ENCODE assay signal across 2 cellular contexts in the genomic region with DNA sequence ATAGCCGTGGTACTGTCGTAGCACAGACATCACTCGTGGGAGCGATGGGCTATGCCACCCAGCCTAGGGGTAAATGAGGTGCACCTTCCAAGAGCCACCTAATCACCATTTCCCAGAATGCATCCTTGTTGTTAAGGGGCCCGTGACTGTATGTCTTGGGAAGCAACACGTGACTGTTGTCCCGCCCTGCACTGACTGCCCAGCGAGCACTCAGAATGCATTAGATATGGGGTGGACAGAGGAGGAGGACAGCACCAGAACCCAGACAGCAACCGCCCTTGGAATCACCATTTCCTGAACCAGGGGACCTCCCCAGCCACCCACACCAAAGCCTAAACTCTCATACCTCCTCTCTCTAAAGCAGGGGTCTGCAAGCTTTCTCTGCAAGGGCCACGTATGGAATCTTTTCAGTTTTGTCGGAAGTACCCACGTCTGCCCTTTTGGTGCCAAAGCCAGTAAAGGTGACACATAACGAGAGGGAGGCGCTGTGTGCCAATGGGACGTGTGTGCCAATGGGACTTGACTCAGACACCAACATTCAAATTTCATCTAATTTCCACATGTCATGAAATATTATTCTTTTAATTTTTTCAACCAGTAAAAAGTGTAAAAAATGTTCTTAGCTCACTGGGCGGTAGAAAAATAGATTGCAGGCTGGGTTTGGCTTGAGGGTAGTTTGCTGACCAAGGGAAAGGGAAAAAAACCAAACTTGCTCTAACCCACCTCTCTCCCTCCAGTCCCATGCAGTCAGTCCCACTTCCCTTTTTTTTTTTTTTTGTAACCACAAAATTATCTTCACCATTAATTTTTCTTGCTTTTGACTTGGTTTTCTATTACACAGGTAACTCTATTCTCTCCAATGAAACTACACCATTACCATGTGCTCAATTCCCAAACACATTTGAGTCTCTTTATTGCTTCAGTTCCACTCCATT.
TF ChIP-seq lines count a peak whose summit lies in the region.

No MANE protein-coding gene starts in this region.

TF ChIP-seq in HEK293, 187 proteins besides CTCF, POLR2A, EP300 and RAD21:
- 0 out of 2 replicates have a peak, but pooled peaks have one; percentile 34 for TF ChIP-seq SCRT2 (tag by site-specific recombination; IDR thresholded peaks at IDR 0.05)

TF ChIP-seq in K562, 482 proteins besides CTCF, POLR2A, EP300 and RAD21:
- TF ChIP-seq, protein P1, sequence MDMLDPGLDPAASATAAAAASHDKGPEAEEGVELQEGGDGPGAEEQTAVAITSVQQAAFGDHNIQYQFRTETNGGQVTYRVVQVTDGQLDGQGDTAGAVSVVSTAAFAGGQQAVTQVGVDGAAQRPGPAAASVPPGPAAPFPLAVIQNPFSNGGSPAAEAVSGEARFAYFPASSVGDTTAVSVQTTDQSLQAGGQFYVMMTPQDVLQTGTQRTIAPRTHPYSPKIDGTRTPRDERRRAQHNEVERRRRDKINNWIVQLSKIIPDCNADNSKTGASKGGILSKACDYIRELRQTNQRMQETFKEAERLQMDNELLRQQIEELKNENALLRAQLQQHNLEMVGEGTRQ (CRISPR knock-in tag; IDR thresholded peaks at IDR 0.05): peak; percentile 73
- TF ChIP-seq, protein P2, sequence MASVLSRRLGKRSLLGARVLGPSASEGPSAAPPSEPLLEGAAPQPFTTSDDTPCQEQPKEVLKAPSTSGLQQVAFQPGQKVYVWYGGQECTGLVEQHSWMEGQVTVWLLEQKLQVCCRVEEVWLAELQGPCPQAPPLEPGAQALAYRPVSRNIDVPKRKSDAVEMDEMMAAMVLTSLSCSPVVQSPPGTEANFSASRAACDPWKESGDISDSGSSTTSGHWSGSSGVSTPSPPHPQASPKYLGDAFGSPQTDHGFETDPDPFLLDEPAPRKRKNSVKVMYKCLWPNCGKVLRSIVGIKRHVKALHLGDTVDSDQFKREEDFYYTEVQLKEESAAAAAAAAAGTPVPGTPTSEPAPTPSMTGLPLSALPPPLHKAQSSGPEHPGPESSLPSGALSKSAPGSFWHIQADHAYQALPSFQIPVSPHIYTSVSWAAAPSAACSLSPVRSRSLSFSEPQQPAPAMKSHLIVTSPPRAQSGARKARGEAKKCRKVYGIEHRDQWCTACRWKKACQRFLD (CRISPR knock-in tag; IDR thresholded peaks at IDR 0.05): 0 out of 2 replicates have a peak, but pooled peaks have one; percentile 31
- TF ChIP-seq ZNF384 (IDR thresholded peaks at IDR 0.05; ENCODE audit: low read depth, low read length): peak; percentile 90
- TF ChIP-seq SMARCE1 (IDR thresholded peaks at IDR 0.05): peak; percentile 54; the same call in 1 of the 2 replicates
- TF ChIP-seq, protein P3, sequence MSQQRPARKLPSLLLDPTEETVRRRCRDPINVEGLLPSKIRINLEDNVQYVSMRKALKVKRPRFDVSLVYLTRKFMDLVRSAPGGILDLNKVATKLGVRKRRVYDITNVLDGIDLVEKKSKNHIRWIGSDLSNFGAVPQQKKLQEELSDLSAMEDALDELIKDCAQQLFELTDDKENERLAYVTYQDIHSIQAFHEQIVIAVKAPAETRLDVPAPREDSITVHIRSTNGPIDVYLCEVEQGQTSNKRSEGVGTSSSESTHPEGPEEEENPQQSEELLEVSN (IDR thresholded peaks at IDR 0.05; ENCODE audit: borderline replicate concordance in 1 of 2, extremely low read depth in 1 of 2, insufficient read depth in 1 of 2, insufficient read length in 1 of 2, low read depth in 1 of 2, low read length in 1 of 2, poor library complexity in 1 of 2, severe bottlenecking in 1 of 2): peak in 1 of 2 experiments; percentile 53
- TF ChIP-seq BHLHE40 (IDR thresholded peaks at IDR 0.05; ENCODE audit: low read length): peak; percentile 53; the same call in 1 of the 2 replicates
- TF ChIP-seq, protein P4, sequence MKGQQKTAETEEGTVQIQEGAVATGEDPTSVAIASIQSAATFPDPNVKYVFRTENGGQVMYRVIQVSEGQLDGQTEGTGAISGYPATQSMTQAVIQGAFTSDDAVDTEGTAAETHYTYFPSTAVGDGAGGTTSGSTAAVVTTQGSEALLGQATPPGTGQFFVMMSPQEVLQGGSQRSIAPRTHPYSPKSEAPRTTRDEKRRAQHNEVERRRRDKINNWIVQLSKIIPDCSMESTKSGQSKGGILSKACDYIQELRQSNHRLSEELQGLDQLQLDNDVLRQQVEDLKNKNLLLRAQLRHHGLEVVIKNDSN (CRISPR knock-in tag; IDR thresholded peaks at IDR 0.05): peak; percentile 70
- TF ChIP-seq RAD51 (IDR thresholded peaks at IDR 0.05; ENCODE audit: borderline replicate concordance, low read depth): peak; percentile 46; the same call in 1 of the 2 replicates
- 0 out of 2 replicates have a peak, but pooled peaks have one; percentile 21 for TF ChIP-seq DPF2 (IDR thresholded peaks at IDR 0.05)
- peak; percentile 95 for TF ChIP-seq SPI1 (IDR thresholded peaks at IDR 0.05; ENCODE audit: borderline replicate concordance, low read depth, low read length)
- peak; percentile 38; the same call in 1 of the 2 replicates for TF ChIP-seq SMARCA4 (IDR thresholded peaks at IDR 0.05)
TF ChIP-seq in K562: peak in this region for 11; not testable (repeated sequence) for 471.
